ENCODE assay signal across 20 cellular contexts in genomic region chr5:33939863-33940262, GRCh38. TPM values are rescaled to one million over a fixed set of nuclear protein-coding genes. Genes with fewer than 3 reads are reported as not detected.
DNase-seq lines count a peak whose midpoint lies in the region; ATAC-seq, FAIRE-seq and TF ChIP-seq lines count a peak whose summit lies in the region.
"Had no signal": no experiment of that assay in that cellular context is flagged by ENCODE, and none has a peak within 500 bp of the region (broad histone marks: within the 10 kb centered on the region; RNA-seq: fewer than 3 reads in every experiment).

No MANE protein-coding gene starts in this region.

- peak; percentile 21 for DNase-seq in HCEC 1CT
- DNase-seq in NCI-H226 = peak; percentile 78
- peak; percentile 16 for DNase-seq in bronchial epithelial cell (ENCODE audit: low read depth)
- DNase-seq in putamen (ENCODE audit: low spot score) = peak; percentile 30
- no peak for DNase-seq in GOT3 (lab: John Stamatoyannopoulos, UW)
- no peak for DNase-seq in DMS53 treated with DMSO at 0.1 percent for 48 hours (lab: John Stamatoyannopoulos, UW; ENCODE audit: unreplicated experiment)
- DNase-seq: activated CD4-positive, CD25-positive, alpha-beta regulatory T cell; C1 segment of cervical spinal cord; DMS153; midbrain; NCI-H1436; NCI-H524 treated with DMSO at 0.1 percent for 48 hours; stimulated activated CD4-positive, alpha-beta T cell treated with anti-CD3 and anti-CD28 coated beads, Interleukin-4, amount 100 ng/mL, for 4 hours had no signal

- no peak for ATAC-seq in HG03175 (IDR thresholded peaks at IDR 0.05; ENCODE audit: unreplicated experiment)
- ATAC-seq: sciatic nerve had no signal

- H3K4me3 ChIP-seq in bronchial epithelial cell (ENCODE audit: low read depth, low read length) = no peak overlapping the region
- H3K4me3 ChIP-seq: coronary artery had no signal

- no peak for TF ChIP-seq CTCF in bronchial epithelial cell (IDR thresholded peaks at IDR 0.05; ENCODE audit: insufficient read depth, low read length, severe bottlenecking)

- no peaks in the 10 kb centered on the region for H3K36me3 ChIP-seq in bronchial epithelial cell (ENCODE audit: control insufficient read depth, insufficient read depth, low read length)

- no peak for FAIRE-seq in bronchial epithelial cell (lab: Jason Lieb, UNC)
- FAIRE-seq: endothelial cell of umbilical vein had no signal

- H3K27me3 ChIP-seq in bronchial epithelial cell (ENCODE audit: control insufficient read depth, insufficient read depth, low read length) = peaks cover 27% of the 10 kb centered on the region

RNA-seq across cellular contexts. Expression of gene RXFP3, which starts 3.7 kb away (rescaled TPM):
- not detected in 2 replicates for total RNA-seq in bronchial epithelial cell
- total RNA-seq: activated CD8-positive, alpha-beta memory T cell treated with anti-CD3 and anti-CD28 coated beads for 36 hours; activated T-helper 2 cell treated with anti-CD3 and anti-CD28 coated beads, Interferon-gamma antibody, Interleukin-2, Interleukin-4, amounts not matched to agents 10 μg/mL and 5 μg/mL and 100 μg/mL, durations not matched to agents 14 hours and 24 hours and 36 hours; endothelial cell of umbilical vein; sciatic nerve; T-helper 1 cell treated with Interleukin-12 subunit alpha and Interleukin-12 subunit beta and Interleukin-4 antibody, amounts not matched to agents 30 ng/mL and 1 ng/mL, for 36 hours had no signal

RNA-seq across cellular contexts. Expression of gene SLC45A2, which starts 44.6 kb away (rescaled TPM):
- not detected in 2 replicates for total RNA-seq in bronchial epithelial cell
- total RNA-seq: activated T-helper 2 cell treated with anti-CD3 and anti-CD28 coated beads, Interferon-gamma antibody, Interleukin-2, Interleukin-4, amounts not matched to agents 10 μg/mL and 5 μg/mL and 100 μg/mL, durations not matched to agents 14 hours and 24 hours and 36 hours; endothelial cell of umbilical vein; sciatic nerve; T-helper 1 cell treated with Interleukin-12 subunit alpha and Interleukin-12 subunit beta and Interleukin-4 antibody, amounts not matched to agents 30 ng/mL and 1 ng/mL, for 36 hours had no signal

RNA-seq across cellular contexts. Expression of gene ADAMTS12, which starts 48.1 kb away (rescaled TPM):
- total RNA-seq in bronchial epithelial cell = 0.26 TPM in 1 of 2 replicates, not detected in the other
- total RNA-seq: activated CD8-positive, alpha-beta memory T cell treated with anti-CD3 and anti-CD28 coated beads for 36 hours; activated T-helper 2 cell treated with anti-CD3 and anti-CD28 coated beads, Interferon-gamma antibody, Interleukin-2, Interleukin-4, amounts not matched to agents 10 μg/mL and 5 μg/mL and 100 μg/mL, durations not matched to agents 14 hours and 24 hours and 36 hours; T-helper 1 cell treated with Interleukin-12 subunit alpha and Interleukin-12 subunit beta and Interleukin-4 antibody, amounts not matched to agents 30 ng/mL and 1 ng/mL, for 36 hours had no signal

Comparison
In these comparisons a context has a peak if more than half of its experiments do, and no peak if none do; other contexts are left out.
1. DNase-seq: peak in HCEC 1CT (single experiment), NCI-H226 (single experiment), bronchial epithelial cell (single experiment) and putamen (single experiment); none in GOT3 (single experiment) and DMS53 treated with DMSO at 0.1 percent for 48 hours (single experiment).